1 cellular context compared by ENCODE assay signal in the genomic region with DNA sequence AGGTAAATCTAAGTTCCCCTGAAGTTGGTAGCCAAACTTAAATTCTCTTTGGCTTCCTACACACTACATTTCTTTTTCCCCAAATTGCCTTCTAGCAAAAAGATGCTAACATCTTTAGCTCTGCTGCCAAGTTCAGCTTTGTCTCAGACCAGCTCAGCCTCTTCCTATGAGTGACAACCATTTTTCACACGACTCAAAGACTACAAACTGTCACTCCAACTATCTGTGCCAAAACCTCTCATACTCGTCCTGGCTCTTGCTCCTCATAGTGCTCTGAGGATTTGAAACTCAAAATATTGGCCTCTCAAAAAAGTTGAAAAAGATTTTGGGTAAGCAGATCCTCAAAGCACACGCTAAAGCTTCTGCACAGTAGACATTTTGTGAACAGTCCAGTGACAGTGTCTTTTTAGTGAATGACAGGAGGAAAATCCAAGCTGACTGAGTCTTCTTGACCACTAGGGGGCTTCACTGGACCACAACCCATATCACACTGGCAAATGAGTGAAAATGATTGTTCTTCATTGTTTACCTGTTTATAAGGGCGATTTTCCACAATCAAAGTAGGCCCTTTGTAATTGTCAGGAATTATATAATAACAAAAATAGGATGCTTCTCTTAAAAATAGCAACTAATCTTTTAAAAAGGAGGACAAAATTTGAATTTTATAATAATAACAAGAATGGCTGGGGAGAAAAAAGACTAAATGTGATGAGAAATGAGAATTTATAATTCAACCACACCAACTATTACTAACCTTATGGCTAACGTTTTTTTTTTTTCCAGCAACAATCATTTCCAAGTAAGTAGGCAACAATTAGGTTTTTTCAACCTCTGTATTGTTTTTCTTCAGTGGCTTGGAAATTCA.
TF ChIP-seq lines count a peak whose summit lies in the region.

No MANE protein-coding gene starts in this region.

TF ChIP-seq in WTC11, 78 proteins besides CTCF, POLR2A, EP300 and RAD21 (continued from another document):
- TF ChIP-seq, protein P1, sequence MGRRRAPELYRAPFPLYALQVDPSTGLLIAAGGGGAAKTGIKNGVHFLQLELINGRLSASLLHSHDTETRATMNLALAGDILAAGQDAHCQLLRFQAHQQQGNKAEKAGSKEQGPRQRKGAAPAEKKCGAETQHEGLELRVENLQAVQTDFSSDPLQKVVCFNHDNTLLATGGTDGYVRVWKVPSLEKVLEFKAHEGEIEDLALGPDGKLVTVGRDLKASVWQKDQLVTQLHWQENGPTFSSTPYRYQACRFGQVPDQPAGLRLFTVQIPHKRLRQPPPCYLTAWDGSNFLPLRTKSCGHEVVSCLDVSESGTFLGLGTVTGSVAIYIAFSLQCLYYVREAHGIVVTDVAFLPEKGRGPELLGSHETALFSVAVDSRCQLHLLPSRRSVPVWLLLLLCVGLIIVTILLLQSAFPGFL (CRISPR knock-in tag; IDR thresholded peaks at IDR 0.05; ENCODE audit: borderline replicate concordance): no peak
- TF ChIP-seq FOXK1 (CRISPR knock-in tag; IDR thresholded peaks at IDR 0.05) (no peak), CDX4 (CRISPR knock-in tag; IDR thresholded peaks at IDR 0.05; ENCODE audit: borderline replicate concordance) (no peak), ZNF232 (CRISPR knock-in tag; IDR thresholded peaks at IDR 0.05) (no peak), ZNF281 (CRISPR knock-in tag; IDR thresholded peaks at IDR 0.05) (no peak), MYBL2 (CRISPR knock-in tag; IDR thresholded peaks at IDR 0.05) (no peak), TP53 (CRISPR knock-in tag; IDR thresholded peaks at IDR 0.05) (no peak), ZNF416 (CRISPR knock-in tag; IDR thresholded peaks at IDR 0.05) (no peak), AFF4 (CRISPR knock-in tag; IDR thresholded peaks at IDR 0.05; ENCODE audit: borderline replicate concordance) (no peak), TEAD1 (CRISPR knock-in tag; IDR thresholded peaks at IDR 0.05) (no peak), ZNF219 (CRISPR knock-in tag; IDR thresholded peaks at IDR 0.05; ENCODE audit: borderline replicate concordance) (no peak), MXD4 (CRISPR knock-in tag; IDR thresholded peaks at IDR 0.05; ENCODE audit: borderline replicate concordance) (no peak)
- TF ChIP-seq, protein P2, sequence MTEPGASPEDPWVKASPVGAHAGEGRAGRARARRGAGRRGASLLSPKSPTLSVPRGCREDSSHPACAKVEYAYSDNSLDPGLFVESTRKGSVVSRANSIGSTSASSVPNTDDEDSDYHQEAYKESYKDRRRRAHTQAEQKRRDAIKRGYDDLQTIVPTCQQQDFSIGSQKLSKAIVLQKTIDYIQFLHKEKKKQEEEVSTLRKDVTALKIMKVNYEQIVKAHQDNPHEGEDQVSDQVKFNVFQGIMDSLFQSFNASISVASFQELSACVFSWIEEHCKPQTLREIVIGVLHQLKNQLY (CRISPR knock-in tag; IDR thresholded peaks at IDR 0.05): no peak
- TF ChIP-seq, protein P3, sequence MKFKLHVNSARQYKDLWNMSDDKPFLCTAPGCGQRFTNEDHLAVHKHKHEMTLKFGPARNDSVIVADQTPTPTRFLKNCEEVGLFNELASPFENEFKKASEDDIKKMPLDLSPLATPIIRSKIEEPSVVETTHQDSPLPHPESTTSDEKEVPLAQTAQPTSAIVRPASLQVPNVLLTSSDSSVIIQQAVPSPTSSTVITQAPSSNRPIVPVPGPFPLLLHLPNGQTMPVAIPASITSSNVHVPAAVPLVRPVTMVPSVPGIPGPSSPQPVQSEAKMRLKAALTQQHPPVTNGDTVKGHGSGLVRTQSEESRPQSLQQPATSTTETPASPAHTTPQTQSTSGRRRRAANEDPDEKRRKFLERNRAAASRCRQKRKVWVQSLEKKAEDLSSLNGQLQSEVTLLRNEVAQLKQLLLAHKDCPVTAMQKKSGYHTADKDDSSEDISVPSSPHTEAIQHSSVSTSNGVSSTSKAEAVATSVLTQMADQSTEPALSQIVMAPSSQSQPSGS (CRISPR knock-in tag; IDR thresholded peaks at IDR 0.05; ENCODE audit: borderline replicate concordance, low read depth): no peak
- TF ChIP-seq, protein P4, sequence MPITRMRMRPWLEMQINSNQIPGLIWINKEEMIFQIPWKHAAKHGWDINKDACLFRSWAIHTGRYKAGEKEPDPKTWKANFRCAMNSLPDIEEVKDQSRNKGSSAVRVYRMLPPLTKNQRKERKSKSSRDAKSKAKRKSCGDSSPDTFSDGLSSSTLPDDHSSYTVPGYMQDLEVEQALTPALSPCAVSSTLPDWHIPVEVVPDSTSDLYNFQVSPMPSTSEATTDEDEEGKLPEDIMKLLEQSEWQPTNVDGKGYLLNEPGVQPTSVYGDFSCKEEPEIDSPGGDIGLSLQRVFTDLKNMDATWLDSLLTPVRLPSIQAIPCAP (CRISPR knock-in tag; IDR thresholded peaks at IDR 0.05): no peak
- TF ChIP-seq, protein P5, sequence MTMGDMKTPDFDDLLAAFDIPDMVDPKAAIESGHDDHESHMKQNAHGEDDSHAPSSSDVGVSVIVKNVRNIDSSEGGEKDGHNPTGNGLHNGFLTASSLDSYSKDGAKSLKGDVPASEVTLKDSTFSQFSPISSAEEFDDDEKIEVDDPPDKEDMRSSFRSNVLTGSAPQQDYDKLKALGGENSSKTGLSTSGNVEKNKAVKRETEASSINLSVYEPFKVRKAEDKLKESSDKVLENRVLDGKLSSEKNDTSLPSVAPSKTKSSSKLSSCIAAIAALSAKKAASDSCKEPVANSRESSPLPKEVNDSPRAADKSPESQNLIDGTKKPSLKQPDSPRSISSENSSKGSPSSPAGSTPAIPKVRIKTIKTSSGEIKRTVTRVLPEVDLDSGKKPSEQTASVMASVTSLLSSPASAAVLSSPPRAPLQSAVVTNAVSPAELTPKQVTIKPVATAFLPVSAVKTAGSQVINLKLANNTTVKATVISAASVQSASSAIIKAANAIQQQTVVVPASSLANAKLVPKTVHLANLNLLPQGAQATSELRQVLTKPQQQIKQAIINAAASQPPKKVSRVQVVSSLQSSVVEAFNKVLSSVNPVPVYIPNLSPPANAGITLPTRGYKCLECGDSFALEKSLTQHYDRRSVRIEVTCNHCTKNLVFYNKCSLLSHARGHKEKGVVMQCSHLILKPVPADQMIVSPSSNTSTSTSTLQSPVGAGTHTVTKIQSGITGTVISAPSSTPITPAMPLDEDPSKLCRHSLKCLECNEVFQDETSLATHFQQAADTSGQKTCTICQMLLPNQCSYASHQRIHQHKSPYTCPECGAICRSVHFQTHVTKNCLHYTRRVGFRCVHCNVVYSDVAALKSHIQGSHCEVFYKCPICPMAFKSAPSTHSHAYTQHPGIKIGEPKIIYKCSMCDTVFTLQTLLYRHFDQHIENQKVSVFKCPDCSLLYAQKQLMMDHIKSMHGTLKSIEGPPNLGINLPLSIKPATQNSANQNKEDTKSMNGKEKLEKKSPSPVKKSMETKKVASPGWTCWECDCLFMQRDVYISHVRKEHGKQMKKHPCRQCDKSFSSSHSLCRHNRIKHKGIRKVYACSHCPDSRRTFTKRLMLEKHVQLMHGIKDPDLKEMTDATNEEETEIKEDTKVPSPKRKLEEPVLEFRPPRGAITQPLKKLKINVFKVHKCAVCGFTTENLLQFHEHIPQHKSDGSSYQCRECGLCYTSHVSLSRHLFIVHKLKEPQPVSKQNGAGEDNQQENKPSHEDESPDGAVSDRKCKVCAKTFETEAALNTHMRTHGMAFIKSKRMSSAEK (CRISPR knock-in tag; IDR thresholded peaks at IDR 0.05; ENCODE audit: borderline replicate concordance): no peak
- TF ChIP-seq, protein P6, sequence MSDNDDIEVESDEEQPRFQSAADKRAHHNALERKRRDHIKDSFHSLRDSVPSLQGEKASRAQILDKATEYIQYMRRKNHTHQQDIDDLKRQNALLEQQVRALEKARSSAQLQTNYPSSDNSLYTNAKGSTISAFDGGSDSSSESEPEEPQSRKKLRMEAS (CRISPR knock-in tag; IDR thresholded peaks at IDR 0.05): no peak
